ENCODE assay signal across 9 cellular contexts in the genomic region with DNA sequence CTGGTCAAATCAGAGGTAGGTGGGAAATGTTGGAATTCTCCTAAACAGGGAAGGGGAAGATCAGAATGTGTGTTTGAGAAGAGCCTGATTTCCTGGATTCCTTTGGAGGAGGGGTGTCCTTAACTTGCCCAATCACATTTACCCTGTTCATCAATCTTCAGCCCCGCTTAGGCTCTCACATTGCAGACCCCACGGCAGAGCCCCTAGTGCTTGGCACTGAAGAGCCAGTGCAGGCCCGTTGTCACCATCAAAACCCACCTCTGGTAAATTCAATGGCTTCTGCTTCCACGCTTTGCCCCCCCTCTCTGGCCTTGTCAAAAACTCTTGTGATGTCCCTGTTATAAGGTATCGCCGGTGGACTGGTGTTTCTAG. TPM values are rescaled to one million over a fixed set of nuclear protein-coding genes. Genes with fewer than 3 reads are reported as not detected.
DNase-seq lines count a peak whose midpoint lies in the region; ATAC-seq, FAIRE-seq and TF ChIP-seq lines count a peak whose summit lies in the region.
"Had no signal": no experiment of that assay in that cellular context is flagged by ENCODE, and none has a peak within 500 bp of the region (broad histone marks: within the 10 kb centered on the region; RNA-seq: fewer than 3 reads in every experiment).

No MANE protein-coding gene starts in this region.

- intact Hi-C loops in gastrocnemius medialis (cut with DNase I; ENCODE audit: low total_unique reads): loop anchor here (2.0 to 5.0 kb wide), 4 partner anchors 13 to 61 kb away; no protein-coding TSS in a partner anchor

- no peak for DNase-seq in GM12865 (ENCODE audit: low read depth)
- no peak for DNase-seq in SJSA1 (ENCODE audit: low read depth in 1 of 2, low spot score in 2 of 2)
- no peak for DNase-seq in gastrocnemius medialis
- no peak for DNase-seq in DMS53 (lab: John Stamatoyannopoulos, UW)
- no peak for DNase-seq in frontal cortex (ENCODE audit: low spot score in 2 of 2)
- DNase-seq: GOT3 had no signal

- in situ Hi-C loops in gastrocnemius medialis (cut with MboI; ENCODE audit: low sequenced_read_pairs in 4 of 4): no loop called here

- FAIRE-seq in frontal cortex (lab: Jason Lieb, UNC): no peak

- H3K36me3 ChIP-seq in SJSA1 (peaks cover 56% of the 10 kb centered on the region), esophagus (ENCODE audit: control insufficient read depth in 2 of 2, insufficient read depth in 2 of 2, low read length in 1 of 2) (peaks cover 0 to 4% of the 10 kb centered on the region in 2 donors), gastrocnemius medialis (no peaks in the 10 kb centered on the region)

- TF ChIP-seq CTCF in GM12865 (IDR thresholded peaks at IDR 0.05; ENCODE audit: insufficient read depth, low read depth, low read length, missing control alignments): no peak
- TF ChIP-seq CTCF in gastrocnemius medialis (IDR thresholded peaks at IDR 0.05 in 4 of 5, conservative IDR thresholded peaks at IDR 0.05 in 1 of 5): no peak

- H3K9me3 ChIP-seq in SJSA1 (replicated peaks) (no peaks in the 10 kb centered on the region), esophagus (ENCODE audit: control insufficient read depth in 2 of 2, insufficient read depth in 1 of 2, low read depth in 1 of 2, low read length in 1 of 2) (no peaks in the 10 kb centered on the region), gastrocnemius medialis (no peaks in the 10 kb centered on the region)

- H3K27me3 ChIP-seq in SJSA1 (replicated peaks) (no peaks in the 10 kb centered on the region), esophagus (ENCODE audit: control insufficient read depth in 1 of 2, insufficient read depth in 2 of 2, low read length in 2 of 2) (no peaks in the 10 kb centered on the region), gastrocnemius medialis (no peaks in the 10 kb centered on the region)

- H3K4me3 ChIP-seq in GM12865 (ENCODE audit: low read depth, low read length): peak overlapping the region; percentile 89
- H3K4me3 ChIP-seq in SJSA1: peak overlapping the region; percentile 95
- H3K4me3 ChIP-seq in esophagus (ENCODE audit: low read depth in 1 of 2, low read length in 2 of 2): peak overlapping the region in 1 of 2 donors; percentile 83
- H3K4me3 ChIP-seq in gastrocnemius medialis: peak overlapping the region in 2 of 4 donors; percentile 57 to 68

- ATAC-seq in gastrocnemius medialis (no peak), HG03095 (IDR thresholded peaks at IDR 0.05; ENCODE audit: unreplicated experiment) (no peak), HG02759 (IDR thresholded peaks at IDR 0.05; ENCODE audit: unreplicated experiment) (no peak)

- no peak overlapping the region for H3K27ac ChIP-seq in SJSA1
- peak overlapping the region; percentile 86 to 95 for H3K27ac ChIP-seq in esophagus (ENCODE audit: low read depth in 2 of 2, low read length in 1 of 2)
- peak overlapping the region; percentile 87 to 96 (median 92) for H3K27ac ChIP-seq in gastrocnemius medialis

- TF ChIP-seq POLR2A in gastrocnemius medialis (IDR thresholded peaks at IDR 0.05): no peak

- 64 to 66% methylated on average over 6 of the region's 6 CpGs for WGBS in esophagus, 2 donors

- H3K4me1 ChIP-seq in SJSA1 (replicated peaks): peaks cover 29% of the 10 kb centered on the region
- peaks cover 6 to 14% of the 10 kb centered on the region in 2 donors for H3K4me1 ChIP-seq in esophagus (ENCODE audit: control insufficient read depth in 2 of 2, insufficient read depth in 2 of 2, low read length in 1 of 2)
- H3K4me1 ChIP-seq in gastrocnemius medialis: peaks cover 44 to 47% of the 10 kb centered on the region in 2 donors

RNA-seq across cellular contexts. Expression of a gene that starts 2.3 kb away (rescaled TPM):
- total RNA-seq in SJSA1 (2014; rRNA removed; shearing (Covaris generic)): 43.5 and 66.9 TPM in 2 replicates
- 10 to 100 TPM; 15.3 to 18.6 TPM for polyA plus RNA-seq in esophagus
- total RNA-seq in gastrocnemius medialis (100 to 1,000 TPM in 1 of 4 donors, 10 to 100 TPM in 3; 44.2 to 102 (median 59.3) TPM), frontal cortex (26.1 TPM)
